ENCODE assay signal across 1 cellular context in the genomic region with DNA sequence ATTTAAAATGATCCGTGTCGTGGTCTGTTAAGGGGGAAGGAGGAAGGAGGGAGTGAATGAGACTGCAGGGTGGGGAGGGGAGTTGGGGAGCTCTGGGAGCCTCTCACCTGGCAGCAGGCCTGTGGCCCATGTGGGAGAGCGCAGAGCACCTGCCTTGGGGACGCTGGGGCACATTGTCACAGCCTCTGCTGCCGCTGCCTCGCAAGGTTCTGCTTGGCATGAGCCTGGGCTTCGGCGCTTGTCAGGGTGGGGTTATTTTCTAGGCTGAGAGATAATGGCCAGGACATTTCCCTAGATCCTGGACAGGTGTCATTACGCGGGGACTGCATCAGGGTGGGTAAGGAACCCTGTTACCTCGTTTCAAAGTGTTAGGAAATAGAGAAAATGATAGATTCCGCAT.
TF ChIP-seq lines count a peak whose summit lies in the region.

No MANE protein-coding gene starts in this region.

TF ChIP-seq in GM12891, 5 proteins besides CTCF, POLR2A, EP300 and RAD21:
- TF ChIP-seq POLR2AphosphoS5 (IDR thresholded peaks at IDR 0.05; ENCODE audit: low read depth, low read length) (no peak), POU2F2 (IDR thresholded peaks at IDR 0.05; ENCODE audit: low read depth, low read length) (no peak)
TF ChIP-seq in GM12891: peak in this region for 0.
